Comparison of ENCODE assay signal across 17 cellular contexts in genomic region chr3:55409802-55410201, GRCh38.
DNase-seq lines count a peak whose midpoint lies in the region; ATAC-seq and TF ChIP-seq lines count a peak whose summit lies in the region.
"Had no signal": no experiment of that assay in that cellular context is flagged by ENCODE, and none has a peak within 500 bp of the region (broad histone marks: within the 10 kb centered on the region; RNA-seq: fewer than 3 reads in every experiment).

No MANE protein-coding gene starts in this region.

- H3K4me3 ChIP-seq in choroid plexus epithelial cell (ENCODE audit: low read depth, low read length) (no peak overlapping the region), osteoblast (ENCODE audit: insufficient read depth, low read length) (no peak overlapping the region), smooth muscle cell (no peak overlapping the region), adrenal gland (no peak overlapping the region)
- H3K4me3 ChIP-seq: GM23338, SK-N-MC had no signal

- H3K9me3 ChIP-seq in osteoblast (ENCODE audit: low read depth, low read length), result peaks cover 4% of the 10 kb centered on the region
- H3K9me3 ChIP-seq in smooth muscle cell (replicated peaks; ENCODE audit: low read depth), result no peaks in the 10 kb centered on the region
- peaks cover 0 to 3% (median 0%) of the 10 kb centered on the region in 3 donors for H3K9me3 ChIP-seq in adrenal gland (replicated peaks in 1 of 3)

- intact Hi-C loops in adrenal gland (cut with DNase I), result no loop called here

- H4K20me1 ChIP-seq in osteoblast (ENCODE audit: insufficient read depth, low read length), result no peaks in the 10 kb centered on the region
- H4K20me1 ChIP-seq in smooth muscle cell (ENCODE audit: low read depth), result no peaks in the 10 kb centered on the region

- 78% methylated on average over 2 of the region's 2 CpGs for WGBS in smooth muscle cell (ENCODE audit: low lambda C conversion rate)
- 69 to 83% (median 80%) methylated on average over 2 of the region's 2 CpGs for WGBS in adrenal gland, 4 donors

- no peaks in the 10 kb centered on the region for H3K27me3 ChIP-seq in osteoblast (ENCODE audit: insufficient read depth, low read length)
- H3K27me3 ChIP-seq in smooth muscle cell (ENCODE audit: low read depth), result no peaks in the 10 kb centered on the region
- no peaks in the 10 kb centered on the region for H3K27me3 ChIP-seq in adrenal gland

- DNase-seq in EL (peak; percentile 29), LHCN-M2 (ENCODE audit: low read depth) (peak; percentile 71), choroid plexus epithelial cell (ENCODE audit: low read depth) (peak; percentile 19), osteoblast (ENCODE audit: insufficient read length, low spot score, missing footprints) (no peak), smooth muscle cell (lab: John Stamatoyannopoulos, UW; ENCODE audit: unreplicated experiment) (no peak), adrenal gland (no peak)
- DNase-seq: AML-193, DND-41, GF-D8, NCI-H1105 treated with DMSO at 0.1 percent for 48 hours, NCI-H1694 treated with DMSO at 0.1 percent for 48 hours, Right ventricle myocardium superior had no signal

- H3K4me1 ChIP-seq in osteoblast (ENCODE audit: insufficient read depth, low read length) (peaks cover 30% of the 10 kb centered on the region), smooth muscle cell (ENCODE audit: low read depth) (no peaks in the 10 kb centered on the region), adrenal gland (replicated peaks in 1 of 2) (no peaks in the 10 kb centered on the region)

- no peak for TF ChIP-seq CTCF in choroid plexus epithelial cell (conservative IDR thresholded peaks at IDR 0.05; ENCODE audit: low read depth, low read length)
- TF ChIP-seq CTCF in osteoblast (IDR thresholded peaks at IDR 0.05; ENCODE audit: extremely low read depth, low read depth, low read length), result no peak
- no peak for TF ChIP-seq CTCF in smooth muscle cell (IDR thresholded peaks at IDR 0.05; ENCODE audit: borderline replicate concordance, insufficient read depth, poor library complexity, severe bottlenecking)
- TF ChIP-seq CTCF in adrenal gland (IDR thresholded peaks at IDR 0.05), result no peak

- ATAC-seq in HG02938 (IDR thresholded peaks at IDR 0.05; ENCODE audit: unreplicated experiment) (no peak), GM19324 (IDR thresholded peaks at IDR 0.05; ENCODE audit: low FRiP score, unreplicated experiment) (no peak)
- ATAC-seq: GM23338 had no signal

- TF ChIP-seq POLR2A in adrenal gland (IDR thresholded peaks at IDR 0.05), result no peak

- peak overlapping the region; percentile 65 for H3K27ac ChIP-seq in osteoblast (ENCODE audit: low read depth, low read length)
- no peak overlapping the region for H3K27ac ChIP-seq in smooth muscle cell (ENCODE audit: low read depth)
- H3K27ac ChIP-seq in adrenal gland, result no peak overlapping the region
- H3K27ac ChIP-seq: C4-2B, SK-N-MC had no signal

- H2AFZ ChIP-seq in osteoblast (ENCODE audit: low read length) (no peak overlapping the region), smooth muscle cell (ENCODE audit: low read depth) (no peak overlapping the region)
- H2AFZ ChIP-seq: GM23338 had no signal

- peaks cover 2% of the 10 kb centered on the region for H3F3A ChIP-seq in smooth muscle cell (ENCODE audit: low read depth)

- H3K4me2 ChIP-seq in osteoblast (ENCODE audit: insufficient read depth, low read length) (peak overlapping the region; percentile 28), smooth muscle cell (no peak overlapping the region)
- H3K4me2 ChIP-seq: GM23338 had no signal

- no peaks in the 10 kb centered on the region for H3K36me3 ChIP-seq in osteoblast (ENCODE audit: insufficient read depth, low read length)
- H3K36me3 ChIP-seq in smooth muscle cell (ENCODE audit: low read depth), result no peaks in the 10 kb centered on the region
- H3K36me3 ChIP-seq in adrenal gland (replicated peaks in 1 of 2), result no peaks in the 10 kb centered on the region

- H3K79me2 ChIP-seq in osteoblast (ENCODE audit: insufficient read depth, low read length) (no peaks in the 10 kb centered on the region), smooth muscle cell (ENCODE audit: low read depth) (no peaks in the 10 kb centered on the region)

- no peak overlapping the region for H3K9ac ChIP-seq in smooth muscle cell (ENCODE audit: low read depth)

Comparison
In these comparisons a context has a peak if more than half of its experiments do, and no peak if none do; other contexts are left out.
1. DNase-seq: peak in EL (single experiment), LHCN-M2 (single experiment) and choroid plexus epithelial cell (single experiment); none in osteoblast (single experiment), smooth muscle cell (single experiment) and adrenal gland (0 of 7).